In genomic region chr1:232568331-232568852, GRCh38 we compare ENCODE assay signal across 15 cellular contexts.
DNase-seq lines count a peak whose midpoint lies in the region; TF ChIP-seq lines count a peak whose summit lies in the region.
"Had no signal": no experiment of that assay in that cellular context is flagged by ENCODE, and none has a peak within 500 bp of the region (broad histone marks: within the 10 kb centered on the region; RNA-seq: fewer than 3 reads in every experiment).

No MANE protein-coding gene starts in this region.

- peak overlapping the region; percentile 26 for H3K27ac Mint-ChIP-seq in progenitor cell of endocrine pancreas
- no peak overlapping the region for H3K27ac Mint-ChIP-seq in activated CD4-positive, alpha-beta T cell treated with anti-CD3 and anti-CD28 coated beads, Interleukin-2, amount 10 ng/mL, durations not matched to agents 7 days and 5 days
- H3K27ac Mint-ChIP-seq: activated B cell treated with CpG ODN at 0.5 μM for 24 hours had no signal

- DNase-seq in NCI-H1105 treated with DMSO at 0.1 percent for 48 hours (lab: John Stamatoyannopoulos, UW) (peak; percentile 23), NCI-H1105 (lab: John Stamatoyannopoulos, UW) (no peak), RPMI8226 (peak; percentile 88), progenitor cell of endocrine pancreas (ENCODE audit: low spot score, unreplicated experiment) (no peak), NCI-H226 (no peak), pons (ENCODE audit: low spot score) (no peak)
- DNase-seq in Jurkat, Clone E6-1 (ENCODE audit: low read depth, low spot score): peak; percentile 55
- no peak for DNase-seq in activated CD4-positive, alpha-beta T cell treated with anti-CD3 and anti-CD28 coated beads, Interleukin-2, amount 10 ng/mL, durations not matched to agents 7 days and 5 days
- DNase-seq: activated B cell treated with CpG ODN at 0.5 μM for 24 hours, Caco-2, NCI-H510A, T-helper 1 cell had no signal

- no peak overlapping the region for H3K4me3 ChIP-seq in Jurkat, Clone E6-1 (ENCODE audit: low read length)
- H3K4me3 ChIP-seq: A549, dorsolateral prefrontal cortex, ovary had no signal

- TF ChIP-seq CTCF in progenitor cell of endocrine pancreas (IDR thresholded peaks at IDR 0.05; ENCODE audit: unreplicated experiment): no peak

- H3K4me3 Mint-ChIP-seq in progenitor cell of endocrine pancreas (ENCODE audit: low read depth): no peak overlapping the region
- H3K4me3 Mint-ChIP-seq in activated CD4-positive, alpha-beta T cell treated with anti-CD3 and anti-CD28 coated beads, Interleukin-2, amount 10 ng/mL, durations not matched to agents 7 days and 5 days: no peak overlapping the region
- H3K4me3 Mint-ChIP-seq: activated B cell treated with CpG ODN at 0.5 μM for 24 hours had no signal

- POLR2A ChIA-PET in activated CD4-positive, alpha-beta T cell treated with anti-CD3 and anti-CD28 coated beads, Interleukin-2, amount 10 ng/mL, durations not matched to agents 7 days and 5 days (lab: Charles Lee): no interaction called here

- no peaks in the 10 kb centered on the region for H3K9me3 Mint-ChIP-seq in progenitor cell of endocrine pancreas (ENCODE audit: low read depth)
- H3K9me3 Mint-ChIP-seq in activated CD4-positive, alpha-beta T cell treated with anti-CD3 and anti-CD28 coated beads, Interleukin-2, amount 10 ng/mL, durations not matched to agents 7 days and 5 days: peaks cover 2% of the 10 kb centered on the region

- no peaks in the 10 kb centered on the region for H3K36me3 Mint-ChIP-seq in progenitor cell of endocrine pancreas (ENCODE audit: insufficient read depth)
- H3K36me3 Mint-ChIP-seq in activated CD4-positive, alpha-beta T cell treated with anti-CD3 and anti-CD28 coated beads, Interleukin-2, amount 10 ng/mL, durations not matched to agents 7 days and 5 days (ENCODE audit: low read depth): no peaks in the 10 kb centered on the region

- CTCF ChIA-PET in activated CD4-positive, alpha-beta T cell treated with anti-CD3 and anti-CD28 coated beads, Interleukin-2, amount 10 ng/mL, durations not matched to agents 7 days and 5 days (lab: Charles Lee): no interaction called here

- peaks cover 52% of the 10 kb centered on the region for H3K4me1 Mint-ChIP-seq in progenitor cell of endocrine pancreas (ENCODE audit: low read depth)
- peaks cover 9% of the 10 kb centered on the region for H3K4me1 Mint-ChIP-seq in activated CD4-positive, alpha-beta T cell treated with anti-CD3 and anti-CD28 coated beads, Interleukin-2, amount 10 ng/mL, durations not matched to agents 7 days and 5 days
- H3K4me1 Mint-ChIP-seq: activated B cell treated with CpG ODN at 0.5 μM for 24 hours had no signal

- no peaks in the 10 kb centered on the region for H3K27me3 Mint-ChIP-seq in progenitor cell of endocrine pancreas
- H3K27me3 Mint-ChIP-seq in activated CD4-positive, alpha-beta T cell treated with anti-CD3 and anti-CD28 coated beads, Interleukin-2, amount 10 ng/mL, durations not matched to agents 7 days and 5 days: no peaks in the 10 kb centered on the region
- H3K27me3 Mint-ChIP-seq: activated B cell treated with CpG ODN at 0.5 μM for 24 hours had no signal

Comparison
In these comparisons a context has a peak if more than half of its experiments do, and no peak if none do; other contexts are left out.
1. DNase-seq: peak in NCI-H1105 treated with DMSO at 0.1 percent for 48 hours (single experiment), Jurkat, Clone E6-1 (single experiment) and RPMI8226 (single experiment); none in NCI-H1105 (single experiment), progenitor cell of endocrine pancreas (single experiment), activated CD4-positive, alpha-beta T cell treated with anti-CD3 and anti-CD28 coated beads, Interleukin-2, amount 10 ng/mL, durations not matched to agents 7 days and 5 days (single experiment), NCI-H226 (single experiment) and pons (single experiment).